Comparison of ENCODE assay signal across 30 cellular contexts in genomic region chr17:42944211-42944610, GRCh38. TPM values are rescaled to one million over a fixed set of nuclear protein-coding genes. Genes with fewer than 3 reads are reported as not detected.
"Had no signal": no experiment of that assay in that cellular context is flagged by ENCODE, and none has a peak within 500 bp of the region (broad histone marks: within the 10 kb centered on the region; RNA-seq: fewer than 3 reads in every experiment).

No MANE protein-coding gene starts in this region.

- H3K4me3 Mint-ChIP-seq: activated CD4-positive, alpha-beta T cell treated with anti-CD3 and anti-CD28 coated beads, Interleukin-2, amount 10 ng/mL, durations not matched to agents 7 days and 5 days; activated CD8-positive, alpha-beta T cell treated with anti-CD3 and anti-CD28 coated beads, Interleukin-2, amount 10 ng/mL, durations not matched to agents 7 days and 5 days; activated T-helper 17 cell treated with anti-CD3 and anti-CD28 coated beads, Interleukin-2, amount 50 U/mL, for 72 hours; endodermal cell; naive B cell; neural crest cell; stimulated activated naive B cell treated with anti-CD40 and anti-IgM and Interleukin-4, amounts not matched to agents 10 μg/mL and 1 μg/mL and 100 μg/mL, for 72 hours had no signal

- H3K4me3 ChIP-seq: coronary artery, lower lobe of right lung, right lobe of liver, smooth muscle cell, transverse colon, vagina had no signal

- H3K36me3 Mint-ChIP-seq: activated naive CD4-positive, alpha-beta T cell treated with anti-CD3 and anti-CD28 coated beads, Interleukin-2, amount 50 U/mL, for 72 hours had no signal

- H3K27ac Mint-ChIP-seq: activated CD4-positive, alpha-beta T cell treated with anti-CD3 and anti-CD28 coated beads, Interleukin-2, amount 10 ng/mL, durations not matched to agents 7 days and 5 days; activated CD8-positive, alpha-beta T cell treated with anti-CD3 and anti-CD28 coated beads, Interleukin-2, amount 10 ng/mL, durations not matched to agents 7 days and 5 days; activated naive CD4-positive, alpha-beta T cell treated with anti-CD3 and anti-CD28 coated beads, Interleukin-2, amount 50 U/mL, for 72 hours; activated T-helper 17 cell treated with anti-CD3 and anti-CD28 coated beads, Interleukin-2, amount 50 U/mL, for 72 hours; endodermal cell; naive B cell; stimulated activated naive B cell treated with anti-CD40 and anti-IgM and Interleukin-4, amounts not matched to agents 10 μg/mL and 1 μg/mL and 100 μg/mL, for 72 hours had no signal

- H3K4me1 ChIP-seq: lower lobe of right lung, right lobe of liver, vagina had no signal

- H3K4me2 ChIP-seq: smooth muscle cell had no signal

- H3K27ac ChIP-seq: epithelial cell of prostate, lower lobe of right lung, right lobe of liver, transverse colon, vagina, WERI-Rb-1 had no signal

- H3K9me3 ChIP-seq: lower lobe of right lung, right lobe of liver, transverse colon, vagina had no signal

- H3K27me3 Mint-ChIP-seq: activated T-helper 17 cell treated with anti-CD3 and anti-CD28 coated beads, Interleukin-2, amount 50 U/mL, for 72 hours; stimulated activated naive B cell treated with anti-CD40 and anti-IgM and Interleukin-4, amounts not matched to agents 10 μg/mL and 1 μg/mL and 100 μg/mL, for 72 hours had no signal

- H3K4me1 Mint-ChIP-seq: activated CD4-positive, alpha-beta T cell treated with anti-CD3 and anti-CD28 coated beads, Interleukin-2, amount 10 ng/mL, durations not matched to agents 7 days and 5 days; activated T-helper 17 cell treated with anti-CD3 and anti-CD28 coated beads, Interleukin-2, amount 50 U/mL, for 72 hours; endodermal cell; naive B cell; neural crest cell had no signal

- H3K9me3 Mint-ChIP-seq: activated CD4-positive, alpha-beta T cell treated with anti-CD3 and anti-CD28 coated beads, Interleukin-2, amount 10 ng/mL, durations not matched to agents 7 days and 5 days; activated naive CD4-positive, alpha-beta T cell treated with anti-CD3 and anti-CD28 coated beads, Interleukin-2, amount 50 U/mL, for 72 hours; activated T-helper 17 cell treated with anti-CD3 and anti-CD28 coated beads, Interleukin-2, amount 50 U/mL, for 72 hours; endodermal cell; naive B cell; neural crest cell; stimulated activated naive B cell treated with anti-CD40 and anti-IgM and Interleukin-4, amounts not matched to agents 10 μg/mL and 1 μg/mL and 100 μg/mL, for 72 hours had no signal

- ATAC-seq: activated CD8-positive, alpha-beta T cell treated with anti-CD3 and anti-CD28 coated beads, Interleukin-2, amount 10 ng/mL, durations not matched to agents 7 days and 5 days; activated naive CD4-positive, alpha-beta T cell treated with anti-CD3 and anti-CD28 coated beads, Interleukin-2, amount 50 U/mL, for 72 hours; activated T-helper 17 cell treated with anti-CD3 and anti-CD28 coated beads, Interleukin-2, amount 50 U/mL, for 72 hours; left lobe of liver; lower lobe of right lung; right lobe of liver; stimulated activated naive B cell treated with anti-CD40 and anti-IgM and Interleukin-4, amounts not matched to agents 10 μg/mL and 1 μg/mL and 100 μg/mL, for 72 hours had no signal

- DNase-seq: activated CD4-positive, alpha-beta T cell treated with anti-CD3 and anti-CD28 coated beads, Interleukin-2, amount 10 ng/mL, durations not matched to agents 7 days and 5 days; activated CD4-positive, CD25-positive, alpha-beta regulatory T cell treated with anti-CD3 and anti-CD28 coated beads, Interleukin-2, amount 50 U/mL, for 72 hours; activated CD8-positive, alpha-beta T cell treated with anti-CD3 and anti-CD28 coated beads, Interleukin-2, amount 10 ng/mL, durations not matched to agents 7 days and 5 days; activated T-cell treated with anti-CD3 and anti-CD28 coated beads, Interleukin-2, amount 50 U/mL, for 1 hour; amniotic stem cell; cerebellar nuclear complex; endodermal cell; kidney; lower lobe of right lung; mesendoderm; naive B cell; occipital lobe; right lobe of liver; stimulated activated CD4-positive, alpha-beta T cell treated with anti-CD3 and anti-CD28 coated beads, Interleukin-15, amount 100 ng/mL, for 24 hours; stimulated activated CD8-positive, alpha-beta memory T cell treated with anti-CD3 and anti-CD28 coated beads, Interleukin-4, amount 100 ng/mL, for 48 hours; stimulated activated naive B cell treated with anti-CD40 and anti-IgM and Interleukin-4, amounts not matched to agents 10 μg/mL and 1 μg/mL and 100 μg/mL, for 72 hours; T-helper 1 cell; transverse colon; WERI-Rb-1 had no signal

- H3K27me3 ChIP-seq: right lobe of liver, vagina had no signal

RNA-seq across cellular contexts. Expression of gene PTGES3L, which starts 35.7 kb away (rescaled TPM):
- total RNA-seq: right lobe of liver had no signal

RNA-seq across cellular contexts. Expression of gene G6PC1, which starts 43.6 kb away (rescaled TPM):
- total RNA-seq: activated CD4-positive, alpha-beta T cell treated with anti-CD3 and anti-CD28 coated beads, Interleukin-2, amount 10 ng/mL, durations not matched to agents 7 days and 5 days; activated CD8-positive, alpha-beta T cell treated with anti-CD3 and anti-CD28 coated beads, Interleukin-2, amount 10 ng/mL, durations not matched to agents 7 days and 5 days; activated naive CD4-positive, alpha-beta T cell treated with anti-CD3 and anti-CD28 coated beads, Interleukin-2, amount 50 U/mL, for 72 hours; activated T-helper 17 cell treated with anti-CD3 and anti-CD28 coated beads, Interleukin-2, amount 50 U/mL, for 72 hours; bronchial epithelial cell; endodermal cell; glomerular endothelial cell; lower lobe of right lung; neural crest cell; occipital lobe; smooth muscle cell; temporal lobe; vagina had no signal
- polyA plus RNA-seq: smooth muscle cell had no signal
